ENCODE assay signal across 8 cellular contexts in genomic region chr12:104680070-104680469, GRCh38.
DNase-seq lines count a peak whose midpoint lies in the region; ATAC-seq and TF ChIP-seq lines count a peak whose summit lies in the region.

No MANE protein-coding gene starts in this region.

- POLR2A ChIA-PET in PC-9 (lab: Charles Lee; ENCODE audit: unreplicated experiment): no interaction called here

- 88 to 100% methylated on average over 3 of the region's 3 CpGs for WGBS in endodermal cell (ENCODE audit: insufficient coverage in 1 of 2, insufficient read length in 1 of 2), 2 experiments

- no peaks in the 10 kb centered on the region for H3K27me3 Mint-ChIP-seq in endodermal cell (ENCODE audit: insufficient read depth)

- H3K36me3 ChIP-seq in PC-9 (ENCODE audit: low read depth): no peaks in the 10 kb centered on the region
- no peaks in the 10 kb centered on the region for H3K36me3 ChIP-seq in endodermal cell (ENCODE audit: control insufficient read depth, insufficient read depth, low read length)
- no peaks in the 10 kb centered on the region for H3K36me3 ChIP-seq in vagina

- H3K4me3 Mint-ChIP-seq in endodermal cell: no peak overlapping the region

- BruUV-seq in PC-9 (replicated peaks; lab: Mats Ljungman, UMichigan): no TSS peak

- H3K9me3 Mint-ChIP-seq in endodermal cell: no peaks in the 10 kb centered on the region

- H3K4me1 Mint-ChIP-seq in endodermal cell: no peaks in the 10 kb centered on the region

- H3K4me3 ChIP-seq in PC-9 (no peak overlapping the region), endodermal cell (ENCODE audit: low read length) (no peak overlapping the region), vagina (no peak overlapping the region)

- no peaks in the 10 kb centered on the region; the same call in 1 of the 2 replicates for H4K20me1 ChIP-seq in PC-9 (ENCODE audit: insufficient read depth)

- peak; percentile 50 for ATAC-seq in HG02623 (IDR thresholded peaks at IDR 0.05; ENCODE audit: unreplicated experiment)
- ATAC-seq in HG02938 (IDR thresholded peaks at IDR 0.05; ENCODE audit: unreplicated experiment): no peak
- ATAC-seq in GM18909 (IDR thresholded peaks at IDR 0.05; ENCODE audit: poor library complexity, unreplicated experiment): no peak

- H3K9ac ChIP-seq in endodermal cell (ENCODE audit: extremely low read depth, low read length, poor library complexity, severe bottlenecking): no peak overlapping the region

- H3K4me1 ChIP-seq in PC-9 (replicated peaks; ENCODE audit: insufficient read depth): peaks cover 49% of the 10 kb centered on the region
- H3K4me1 ChIP-seq in endodermal cell (ENCODE audit: control insufficient read depth, insufficient read depth, low read length): no peaks in the 10 kb centered on the region
- H3K4me1 ChIP-seq in vagina: peaks cover 38% of the 10 kb centered on the region

- no peaks in the 10 kb centered on the region for H3K27me3 ChIP-seq in PC-9 (ENCODE audit: insufficient read depth, low read depth)
- H3K27me3 ChIP-seq in endodermal cell (ENCODE audit: control insufficient read depth, insufficient read depth, low read length, poor library complexity, severe bottlenecking): no peaks in the 10 kb centered on the region
- no peaks in the 10 kb centered on the region for H3K27me3 ChIP-seq in vagina

- H3K27ac Mint-ChIP-seq in endodermal cell: no peak overlapping the region

- DNase-seq in NCI-H1694 treated with DMSO at 0.1 percent for 48 hours (lab: John Stamatoyannopoulos, UW) (peak; percentile 14), NCI-H1694 (lab: John Stamatoyannopoulos, UW) (no peak), PC-9 (no peak), endodermal cell (peak; percentile 77), vagina (ENCODE audit: extremely low spot score in 2 of 2) (no peak)

- peaks cover 91% of the 10 kb centered on the region for H3K79me2 ChIP-seq in PC-9 (ENCODE audit: low read depth)

- peaks cover 42% of the 10 kb centered on the region for H3F3A ChIP-seq in PC-9 (ENCODE audit: insufficient read depth, low read depth)

- no peak overlapping the region for H3K4me2 ChIP-seq in PC-9

- H3K9me2 ChIP-seq in PC-9 (ENCODE audit: insufficient read depth): no peaks in the 10 kb centered on the region

- no peak for TF ChIP-seq POLR2A in vagina (IDR thresholded peaks at IDR 0.05)

- TF ChIP-seq CTCF in PC-9 (conservative IDR thresholded peaks at IDR 0.05): peak; percentile 37; the same call in 1 of the 2 replicates
- TF ChIP-seq CTCF in endodermal cell (conservative IDR thresholded peaks at IDR 0.05): peak; percentile 71
- TF ChIP-seq CTCF in vagina (IDR thresholded peaks at IDR 0.05): no peak

- CTCF ChIA-PET in PC-9 (lab: Charles Lee): no interaction called here

- no peak overlapping the region for H3K27ac ChIP-seq in PC-9
- H3K27ac ChIP-seq in endodermal cell (ENCODE audit: low read depth, low read length): no peak overlapping the region
- H3K27ac ChIP-seq in vagina: no peak overlapping the region

- intact Hi-C loops in PC-9 (cut with micrococcal nuclease; ENCODE audit: unreplicated experiment): no loop called here
- intact Hi-C loops in vagina (cut with DNase I): no loop called here

- H3K9me3 ChIP-seq in PC-9 (ENCODE audit: insufficient read depth, low read depth) (no peaks in the 10 kb centered on the region), endodermal cell (ENCODE audit: control insufficient read depth, low read length) (no peaks in the 10 kb centered on the region), vagina (no peaks in the 10 kb centered on the region)

- no peak overlapping the region for H2AFZ ChIP-seq in PC-9

- no peaks in the 10 kb centered on the region for H3K36me3 Mint-ChIP-seq in endodermal cell (ENCODE audit: low read depth)

Comparison
In these comparisons a context has a peak if more than half of its experiments do, and no peak if none do; other contexts are left out.
1. DNase-seq: peak in NCI-H1694 treated with DMSO at 0.1 percent for 48 hours (single experiment) and endodermal cell (single experiment); none in NCI-H1694 (single experiment), PC-9 (0 of 2) and vagina (0 of 2).
2. CTCF ChIP-seq: peak in PC-9 (single experiment) and endodermal cell (single experiment); none in vagina (0 of 3).